In genomic region chr3:36214460-36214859, GRCh38 we compare ENCODE assay signal across 1 cellular context.
TF ChIP-seq lines count a peak whose summit lies in the region.

No MANE protein-coding gene starts in this region.

TF ChIP-seq in GM23338, 12 proteins besides CTCF, POLR2A, EP300 and RAD21 (continued from another document):
- TF ChIP-seq REST (IDR thresholded peaks at IDR 0.05; ENCODE audit: unreplicated experiment), result no peak
